Comparison of ENCODE assay signal across 1 cellular context in genomic region chr11:10303558-10304363, GRCh38.
TF ChIP-seq lines count a peak whose summit lies in the region.

No MANE protein-coding gene starts in this region.

TF ChIP-seq in GM12878, 131 proteins besides CTCF, POLR2A, EP300 and RAD21 (continued from another document):
- TF ChIP-seq CEBPZ (IDR thresholded peaks at IDR 0.05; ENCODE audit: low read depth, low read length) (no peak), CEBPB (IDR thresholded peaks at IDR 0.05; ENCODE audit: borderline replicate concordance in 1 of 2, low read depth in 2 of 2, low read length in 2 of 2) (no peak), MAX (IDR thresholded peaks at IDR 0.05; ENCODE audit: low read depth, low read length) (no peak), BMI1 (IDR thresholded peaks at IDR 0.05; ENCODE audit: borderline replicate concordance) (0 out of 2 replicates have a peak, but pooled peaks have one; percentile 12), SMAD1 (IDR thresholded peaks at IDR 0.05; ENCODE audit: low read depth, partially characterized antibody) (no peak), RB1 (IDR thresholded peaks at IDR 0.05; ENCODE audit: borderline replicate concordance) (no peak), ZNF274 (IDR thresholded peaks at IDR 0.05; ENCODE audit: insufficient read depth, insufficient read length) (no peak), SREBF2 (IDR thresholded peaks at IDR 0.05; ENCODE audit: low read length) (no peak), EGR1 (IDR thresholded peaks at IDR 0.05; ENCODE audit: borderline replicate concordance in 1 of 2, low read depth in 2 of 2, low read length in 2 of 2) (no peak), PAX8 (IDR thresholded peaks at IDR 0.05) (no peak), SRF (IDR thresholded peaks at IDR 0.05; ENCODE audit: low read depth in 2 of 2, low read length in 2 of 2) (0 out of 4 replicates have a peak, but pooled peaks of 1 of the 2 experiments have one; percentile 27), EZH2 (IDR thresholded peaks at IDR 0.05; ENCODE audit: borderline replicate concordance, control insufficient read depth, low read depth, low read length) (peak; percentile 98; the same call in 1 of the 2 replicates), IKZF2 (IDR thresholded peaks at IDR 0.05) (no peak), JUND (IDR thresholded peaks at IDR 0.05; ENCODE audit: low read depth, low read length) (no peak), ZBED1 (IDR thresholded peaks at IDR 0.05; ENCODE audit: borderline replicate concordance) (no peak), ZNF622 (IDR thresholded peaks at IDR 0.05) (no peak), SPI1 (IDR thresholded peaks at IDR 0.05; ENCODE audit: borderline replicate concordance, insufficient read depth, low read depth, low read length) (0 out of 2 replicates have a peak, but pooled peaks have one; percentile 19)
